8 cellular contexts compared by ENCODE assay signal in genomic region chr1:65065535-65066378, GRCh38.
A peak's percentile ranks its signal among the peaks of the same experiment; 100 is the strongest.
DNase-seq lines count a peak whose midpoint lies in the region; ATAC-seq, FAIRE-seq and TF ChIP-seq lines count a peak whose summit lies in the region.

No MANE protein-coding gene starts in this region.

- DNase-seq in C1 segment of cervical spinal cord (lab: John Stamatoyannopoulos, UW), result peak in 9 of 14 donors; percentile 42 to 71 (median 64)
- no peak for DNase-seq in Jurkat, Clone E6-1 (ENCODE audit: low read depth, low spot score)
- DNase-seq in kidney, result peak; percentile 80
- no peak for DNase-seq in stimulated activated naive CD8-positive, alpha-beta T cell treated with anti-CD3 and anti-CD28 coated beads, Interleukin-15, amount 100 ng/mL, for 72 hours
- DNase-seq in NCI-H1694 (lab: John Stamatoyannopoulos, UW), result no peak
- DNase-seq in activated CD4-positive, alpha-beta T cell treated with anti-CD3 and anti-CD28 coated beads for 48 hours, result no peak

- peaks cover 12% of the 10 kb centered on the region in 2 donors for H3K4me1 ChIP-seq in kidney (ENCODE audit: control insufficient read depth in 1 of 2, insufficient read depth in 1 of 2, low read depth in 1 of 2, low read length in 2 of 2)

- TF ChIP-seq CTCF in brain (conservative IDR thresholded peaks at IDR 0.05) (no peak), kidney (IDR thresholded peaks at IDR 0.05; ENCODE audit: borderline replicate concordance, extremely low read depth, insufficient read depth) (no peak)

- peak overlapping the region; percentile 79 to 82 for H3K9ac ChIP-seq in kidney (ENCODE audit: low read length in 2 of 2)

- H3K4me3 Mint-ChIP-seq in brain, result peak overlapping the region; percentile 89 to 94 (median 91)
- H3K4me3 Mint-ChIP-seq in stimulated activated naive CD8-positive, alpha-beta T cell treated with anti-CD3 and anti-CD28 coated beads, Interleukin-15, amount 100 ng/mL, for 72 hours, result peak overlapping the region; percentile 96

- intact Hi-C loops in kidney (cut with DNase I), result no loop called here

- H3K4me3 ChIP-seq in Jurkat, Clone E6-1 (ENCODE audit: low read length), result peak overlapping the region; percentile 80; the same call in 1 of the 2 replicates
- H3K4me3 ChIP-seq in kidney (ENCODE audit: low read length in 2 of 2), result peak overlapping the region; percentile 74 to 86

- no peaks in the 10 kb centered on the region for H3K9me3 ChIP-seq in kidney (ENCODE audit: control insufficient read depth in 1 of 2, low read length in 2 of 2)

- FAIRE-seq in kidney (lab: Jason Lieb, UNC), result no peak

- no peak for ATAC-seq in stimulated activated naive CD8-positive, alpha-beta T cell treated with anti-CD3 and anti-CD28 coated beads, Interleukin-15, amount 100 ng/mL, for 72 hours
- ATAC-seq in GM19452 (IDR thresholded peaks at IDR 0.05; ENCODE audit: unreplicated experiment), result no peak

- H3K27me3 Mint-ChIP-seq in brain, result peaks cover 26% of the 10 kb centered on the region
- H3K27me3 Mint-ChIP-seq in stimulated activated naive CD8-positive, alpha-beta T cell treated with anti-CD3 and anti-CD28 coated beads, Interleukin-15, amount 100 ng/mL, for 72 hours, result no peaks in the 10 kb centered on the region

- H3K9me3 Mint-ChIP-seq in brain, result no peaks in the 10 kb centered on the region
- H3K9me3 Mint-ChIP-seq in stimulated activated naive CD8-positive, alpha-beta T cell treated with anti-CD3 and anti-CD28 coated beads, Interleukin-15, amount 100 ng/mL, for 72 hours, result no peaks in the 10 kb centered on the region

- H3K36me3 ChIP-seq in kidney (ENCODE audit: control insufficient read depth in 1 of 2, insufficient read depth in 2 of 2, low read length in 2 of 2), result no peaks in the 10 kb centered on the region

- H3K36me3 Mint-ChIP-seq in brain, result peaks cover 4% of the 10 kb centered on the region

- peak overlapping the region; percentile 78 to 96 (median 94) for H3K27ac Mint-ChIP-seq in brain
- H3K27ac Mint-ChIP-seq in stimulated activated naive CD8-positive, alpha-beta T cell treated with anti-CD3 and anti-CD28 coated beads, Interleukin-15, amount 100 ng/mL, for 72 hours, result peak overlapping the region; percentile 57 to 97

- peak overlapping the region; percentile 95 to 99 for H3K27ac ChIP-seq in kidney (ENCODE audit: low read depth in 2 of 2, low read length in 2 of 2)

- peaks cover 74% of the 10 kb centered on the region for H3K4me1 Mint-ChIP-seq in brain
- peaks cover 63% of the 10 kb centered on the region for H3K4me1 Mint-ChIP-seq in stimulated activated naive CD8-positive, alpha-beta T cell treated with anti-CD3 and anti-CD28 coated beads, Interleukin-15, amount 100 ng/mL, for 72 hours

Comparison
In these comparisons a context has a peak if more than half of its experiments do, and no peak if none do; other contexts are left out.
1. DNase-seq: peak in C1 segment of cervical spinal cord (9 of 14) and kidney (single experiment); none in Jurkat, Clone E6-1 (single experiment), stimulated activated naive CD8-positive, alpha-beta T cell treated with anti-CD3 and anti-CD28 coated beads, Interleukin-15, amount 100 ng/mL, for 72 hours (0 of 2), NCI-H1694 (single experiment) and activated CD4-positive, alpha-beta T cell treated with anti-CD3 and anti-CD28 coated beads for 48 hours (single experiment).